Comparison of ENCODE assay signal across 26 cellular contexts in genomic region chr21:42435401-42435800, GRCh38. TPM values are rescaled to one million over a fixed set of nuclear protein-coding genes. Genes with fewer than 3 reads are reported as not detected.
"Had no signal": no experiment of that assay in that cellular context is flagged by ENCODE, and none has a peak within 500 bp of the region (broad histone marks: within the 10 kb centered on the region; RNA-seq: fewer than 3 reads in every experiment).

No MANE protein-coding gene starts in this region.

- H3K27me3 Mint-ChIP-seq: activated naive CD8-positive, alpha-beta T cell had no signal

- H3K36me3 Mint-ChIP-seq: brain had no signal

- ATAC-seq: PC-3 had no signal

- H3K27ac ChIP-seq: KMS-11, VCaP had no signal

- H3K4me3 ChIP-seq: MG63 had no signal

- H3K36me3 ChIP-seq: MG63 had no signal

- H3K4me3 Mint-ChIP-seq: activated naive CD8-positive, alpha-beta T cell; brain; IgD-negative memory B cell had no signal

- H3K27ac Mint-ChIP-seq: brain, IgD-negative memory B cell had no signal

- H3K4me1 Mint-ChIP-seq: brain had no signal

- H3K9me3 ChIP-seq: MG63 had no signal

- DNase-seq: activated CD4-positive, alpha-beta T cell treated with anti-CD3 and anti-CD28 coated beads for 4 hours; activated CD4-positive, alpha-beta T cell treated with anti-CD3 and anti-CD28 coated beads, Interleukin-2, amount 50 U/mL, for 4 hours; activated CD4-positive, CD25-positive, alpha-beta regulatory T cell; activated CD8-positive, alpha-beta memory T cell treated with anti-CD3 and anti-CD28 coated beads for 24 hours; activated effector memory CD4-positive, alpha-beta T cell treated with Interleukin-2 at 50 U/mL for 16 hours; activated naive CD4-positive, alpha-beta T cell; activated T-cell treated with anti-CD3 and anti-CD28 coated beads, Interleukin-2, amount 50 U/mL, for 48 hours; amygdala; MG63; NCI-H1092 treated with DMSO at 0.1 percent for 48 hours; NCI-H1417 treated with DMSO at 0.1 percent for 48 hours; NCI-H1694 treated with DMSO at 0.1 percent for 48 hours; NCI-H2029 treated with DMSO at 0.1 percent for 48 hours; NCI-H345; NCI-H510A treated with DMSO at 0.1 percent for 48 hours; PC-3; SHP77 treated with DMSO at 0.1 percent for 48 hours; T-helper 2 cell; T1000 had no signal

RNA-seq across cellular contexts. Expression of gene UBASH3A, which starts 31.7 kb away (rescaled TPM):
- total RNA-seq: astrocyte, SK-MEL-5 had no signal

RNA-seq across cellular contexts. Expression of gene TMPRSS3, which starts 39.5 kb away (rescaled TPM):
- total RNA-seq: astrocyte, PC-3 had no signal
- polyA plus RNA-seq: IgD-negative memory B cell had no signal
